Comparison of ENCODE assay signal across 16 cellular contexts in genomic region chr12:3295225-3295624, GRCh38.
DNase-seq lines count a peak whose midpoint lies in the region; ATAC-seq and TF ChIP-seq lines count a peak whose summit lies in the region.
"Had no signal": no experiment of that assay in that cellular context is flagged by ENCODE, and none has a peak within 500 bp of the region (broad histone marks: within the 10 kb centered on the region; RNA-seq: fewer than 3 reads in every experiment).

No MANE protein-coding gene starts in this region.

- H2BK5ac ChIP-seq in neuronal stem cell (ENCODE audit: low read length) = no peak overlapping the region

- H3K4me3 ChIP-seq in left ventricle myocardium inferior (no peak overlapping the region), HEK293 (ENCODE audit: low read depth, low read length) (no peak overlapping the region), neuronal stem cell (ENCODE audit: low read length in 2 of 2) (no peak overlapping the region)
- H3K4me3 ChIP-seq in naive thymus-derived CD4-positive, alpha-beta T cell (ENCODE audit: low read length) = no peak overlapping the region
- H3K4me3 ChIP-seq: GM23338 had no signal

- H2AFZ ChIP-seq in neuronal stem cell (ENCODE audit: low read length) = no peak overlapping the region
- H2AFZ ChIP-seq: GM23338 had no signal

- DNase-seq in left ventricle myocardium inferior = no peak
- no peak for DNase-seq in left ventricle myocardium superior
- no peak for DNase-seq in neuronal stem cell (ENCODE audit: low spot score)
- no peak for DNase-seq in iPS-NIHi11 (ENCODE audit: low spot score)
- no peak for DNase-seq in naive thymus-derived CD4-positive, alpha-beta T cell
- DNase-seq: Caco-2; CD4-positive, alpha-beta T cell; GF-D8; H7 had no signal

- POLR2A ChIA-PET in HEK293 (lab: Yijun Ruan, JAX) = no interaction called here
- POLR2A ChIA-PET in naive thymus-derived CD4-positive, alpha-beta T cell (lab: Charles Lee) = no interaction called here

- H3K36me3 Mint-ChIP-seq in naive thymus-derived CD4-positive, alpha-beta T cell = no peaks in the 10 kb centered on the region

- H3K4me2 ChIP-seq in neuronal stem cell (ENCODE audit: insufficient read depth, low read length, poor library complexity, severe bottlenecking) = no peak overlapping the region
- H3K4me2 ChIP-seq: GM23338 had no signal

- no peak overlapping the region for H3K18ac ChIP-seq in neuronal stem cell (ENCODE audit: low read length)

- no peak overlapping the region for H2BK120ac ChIP-seq in neuronal stem cell (ENCODE audit: low read depth, low read length)

- H3K9me3 Mint-ChIP-seq in naive thymus-derived CD4-positive, alpha-beta T cell = peaks cover 0 to 2% (median 0%) of the 10 kb centered on the region in 11 donors
- H3K9me3 Mint-ChIP-seq: CD4-positive, alpha-beta T cell; GM23338; IgD-negative memory B cell had no signal

- no peak overlapping the region for H4K91ac ChIP-seq in neuronal stem cell (ENCODE audit: low read depth, low read length, poor library complexity)

- H3K27me3 ChIP-seq in left ventricle myocardium inferior (ENCODE audit: low read depth) (no peaks in the 10 kb centered on the region), neuronal stem cell (ENCODE audit: control insufficient read depth in 3 of 3, insufficient read depth in 3 of 3, low read depth in 1 of 3, low read length in 3 of 3) (peaks cover 0 to 36% (median 2%) of the 10 kb centered on the region in 3 experiments)
- no peaks in the 10 kb centered on the region for H3K27me3 ChIP-seq in naive thymus-derived CD4-positive, alpha-beta T cell (ENCODE audit: control insufficient read depth in 2 of 2, insufficient read depth in 2 of 2, low read length in 2 of 2)

- H3K4me1 Mint-ChIP-seq in naive thymus-derived CD4-positive, alpha-beta T cell = peaks cover 5 to 8% (median 7%) of the 10 kb centered on the region in 7 donors

- peaks cover 49% of the 10 kb centered on the region for H3K4me1 ChIP-seq in left ventricle myocardium inferior
- no peaks in the 10 kb centered on the region; the same call in 1 of the 2 replicates for H3K4me1 ChIP-seq in HEK293 (ENCODE audit: control insufficient read depth, insufficient read depth, low read length)
- peaks cover 3 to 8% of the 10 kb centered on the region in 2 donors for H3K4me1 ChIP-seq in neuronal stem cell (ENCODE audit: control insufficient read depth in 2 of 2, insufficient read depth in 1 of 2, low read depth in 1 of 2, low read length in 2 of 2)
- peaks cover 2 to 6% of the 10 kb centered on the region in 2 donors for H3K4me1 ChIP-seq in naive thymus-derived CD4-positive, alpha-beta T cell (ENCODE audit: control insufficient read depth in 2 of 2, insufficient read depth in 2 of 2, low read length in 2 of 2)
- H3K4me1 ChIP-seq: Caco-2 had no signal

- H3K27ac Mint-ChIP-seq in naive thymus-derived CD4-positive, alpha-beta T cell = no peak overlapping the region
- H3K27ac Mint-ChIP-seq: B cell; CD4-positive, alpha-beta T cell; GM23338 had no signal

- TF ChIP-seq CTCF in left ventricle myocardium inferior (IDR thresholded peaks at IDR 0.05; ENCODE audit: borderline replicate concordance) (no peak), HEK293 (tag by site-specific recombination; IDR thresholded peaks at IDR 0.05) (no peak)

- H3K36me3 ChIP-seq in left ventricle myocardium inferior (peaks cover 6% of the 10 kb centered on the region), HEK293 (ENCODE audit: control insufficient read depth in 2 of 2, insufficient read depth in 1 of 2, low read length in 2 of 2) (no peaks in the 10 kb centered on the region), neuronal stem cell (replicated peaks in 1 of 2; ENCODE audit: control insufficient read depth in 2 of 2, insufficient read depth in 2 of 2, low read length in 2 of 2) (no peaks in the 10 kb centered on the region)
- no peaks in the 10 kb centered on the region for H3K36me3 ChIP-seq in naive thymus-derived CD4-positive, alpha-beta T cell (ENCODE audit: control insufficient read depth in 2 of 3, insufficient read depth in 3 of 3, low read length in 3 of 3)

- H3K4ac ChIP-seq in neuronal stem cell (ENCODE audit: low read length) = no peak overlapping the region

- intact Hi-C loops in left ventricle myocardium inferior (cut with micrococcal nuclease) = no loop called here
- intact Hi-C loops in left ventricle myocardium superior (cut with micrococcal nuclease) = no loop called here
- intact Hi-C loops in naive thymus-derived CD4-positive, alpha-beta T cell (cut with micrococcal nuclease) = no loop called here

- H2BK12ac ChIP-seq in neuronal stem cell (ENCODE audit: low read length) = no peak overlapping the region

- peak overlapping the region; percentile 19 for H2AK5ac ChIP-seq in neuronal stem cell (ENCODE audit: low read depth, low read length)

- H3K23ac ChIP-seq in neuronal stem cell (ENCODE audit: low read depth, low read length, poor library complexity) = no peak overlapping the region

- H3K27me3 Mint-ChIP-seq in naive thymus-derived CD4-positive, alpha-beta T cell = peaks cover 0 to 10% (median 4%) of the 10 kb centered on the region in 5 donors

- no peak overlapping the region for H3K14ac ChIP-seq in neuronal stem cell (ENCODE audit: low read length)

- no peak overlapping the region for H3K9ac ChIP-seq in neuronal stem cell (ENCODE audit: low read depth, low read length, poor library complexity)

- H2BK15ac ChIP-seq in neuronal stem cell (ENCODE audit: low read length) = no peak overlapping the region

- CTCF ChIA-PET in HEK293 (lab: Yijun Ruan, JAX) = interaction anchor here (0.9 kb wide), 1 partner anchor 512 kb away, joined by 3 read pairs; no protein-coding TSS in a partner anchor
- CTCF ChIA-PET in naive thymus-derived CD4-positive, alpha-beta T cell (lab: Charles Lee) = no interaction called here

- no peak overlapping the region for H3K4me3 Mint-ChIP-seq in naive thymus-derived CD4-positive, alpha-beta T cell
- H3K4me3 Mint-ChIP-seq: B cell; CD4-positive, alpha-beta T cell; GM23338; IgD-negative memory B cell had no signal

- H4K8ac ChIP-seq in neuronal stem cell (ENCODE audit: low read depth, low read length) = peak overlapping the region; percentile 84

- no peak for ATAC-seq in left ventricle myocardium superior
- ATAC-seq in naive thymus-derived CD4-positive, alpha-beta T cell = no peak
- ATAC-seq: GM23338, HCT116, HepG2 had no signal

- H3K27ac ChIP-seq in left ventricle myocardium inferior (replicated peaks) (peak overlapping the region; percentile 44), HEK293 (ENCODE audit: extremely low read depth, low read depth, low read length) (no peak overlapping the region), neuronal stem cell (replicated peaks; ENCODE audit: low read length) (no peak overlapping the region)
- H3K27ac ChIP-seq in naive thymus-derived CD4-positive, alpha-beta T cell (ENCODE audit: low read depth, low read length) = no peak overlapping the region
- H3K27ac ChIP-seq: C4-2B had no signal

- no peaks in the 10 kb centered on the region for H3K9me3 ChIP-seq in left ventricle myocardium inferior (replicated peaks)
- no peaks in the 10 kb centered on the region for H3K9me3 ChIP-seq in HEK293 (ENCODE audit: control insufficient read depth, insufficient read depth, low read depth, low read length)
- no peaks in the 10 kb centered on the region for H3K9me3 ChIP-seq in neuronal stem cell (replicated peaks in 1 of 2; ENCODE audit: control insufficient read depth in 2 of 2, insufficient read depth in 1 of 2, low read depth in 1 of 2, low read length in 2 of 2)
- H3K9me3 ChIP-seq in naive thymus-derived CD4-positive, alpha-beta T cell (ENCODE audit: control insufficient read depth in 2 of 3, low read length in 3 of 3) = no peaks in the 10 kb centered on the region
- H3K9me3 ChIP-seq: Caco-2 had no signal

- WGBS in neuronal stem cell (ENCODE audit: extremely low coverage in 2 of 2, insufficient read length in 2 of 2, insufficient replicate concordance in 1 of 2), 2 donors = no CpG with 5 or more reads among the region's 8 CpGs

- peaks cover 4% of the 10 kb centered on the region for H3K79me1 ChIP-seq in neuronal stem cell (ENCODE audit: low read depth, low read length)

TF ChIP-seq in HEK293, 187 proteins besides CTCF, POLR2A, EP300 and RAD21:
- TF ChIP-seq ZNF585B (tag by site-specific recombination; IDR thresholded peaks at IDR 0.05) (no peak), ZBTB7A (tag by site-specific recombination; IDR thresholded peaks at IDR 0.05; ENCODE audit: low read depth) (no peak), ZNF701 (tag by site-specific recombination; IDR thresholded peaks at IDR 0.05) (no peak), ZNF202 (tag by site-specific recombination; IDR thresholded peaks at IDR 0.05; ENCODE audit: borderline replicate concordance) (no peak), ZNF248 (tag by site-specific recombination; IDR thresholded peaks at IDR 0.05) (no peak), SCRT1 (tag by site-specific recombination; IDR thresholded peaks at IDR 0.05; ENCODE audit: borderline replicate concordance) (peak; percentile 58; the same call in 1 of the 2 replicates), SCRT2 (tag by site-specific recombination; IDR thresholded peaks at IDR 0.05) (peak; percentile 86), ZNF488 (tag by site-specific recombination; IDR thresholded peaks at IDR 0.05) (no peak)
